24 cellular contexts compared by ENCODE assay signal in the genomic region with DNA sequence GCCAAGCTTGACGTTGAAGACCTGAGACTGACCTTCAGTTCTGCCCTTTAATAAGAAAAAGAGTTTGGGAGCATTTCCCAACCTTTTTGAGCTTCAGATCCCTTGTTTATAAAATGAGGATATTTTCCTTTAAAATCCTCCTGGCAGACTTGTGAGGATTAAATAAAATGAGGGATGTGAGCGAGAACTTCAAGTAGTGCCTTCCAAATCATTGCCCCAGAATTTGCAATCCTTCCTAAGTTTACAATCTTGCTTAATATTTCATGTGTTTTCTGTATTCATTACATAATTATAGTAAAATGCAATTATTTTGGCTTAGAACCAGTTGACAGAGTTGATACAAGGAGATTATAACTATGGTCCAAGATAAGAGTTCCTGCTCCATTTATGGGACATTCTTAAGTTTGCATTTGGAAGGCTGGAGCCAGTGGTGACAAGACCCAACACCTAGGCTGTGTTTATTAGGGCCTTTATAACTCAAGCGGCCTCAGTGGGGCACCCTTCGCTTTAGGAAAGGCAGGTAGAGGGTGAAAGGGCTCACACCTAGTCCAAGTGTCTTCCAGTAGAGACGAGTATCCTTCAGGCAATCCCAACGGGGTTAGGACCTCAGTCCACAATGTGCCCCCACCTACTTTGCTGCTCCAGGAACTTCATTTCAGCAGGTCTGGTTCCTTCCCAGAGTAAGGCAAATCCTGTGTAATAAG.
DNase-seq lines count a peak whose midpoint lies in the region; ATAC-seq and TF ChIP-seq lines count a peak whose summit lies in the region.
"Had no signal": no experiment of that assay in that cellular context is flagged by ENCODE, and none has a peak within 500 bp of the region (broad histone marks: within the 10 kb centered on the region; RNA-seq: fewer than 3 reads in every experiment).

No MANE protein-coding gene starts in this region.

- CTCF ChIA-PET in Panc1 (lab: Charles Lee): no interaction called here
- CTCF ChIA-PET in CD8-positive, alpha-beta memory T cell (lab: Charles Lee): no interaction called here

- H3K9me3 Mint-ChIP-seq in GM23338: no peaks in the 10 kb centered on the region
- peaks cover 1 to 7% (median 2%) of the 10 kb centered on the region in 5 donors for H3K9me3 Mint-ChIP-seq in CD8-positive, alpha-beta memory T cell
- H3K9me3 Mint-ChIP-seq: activated CD8-positive, alpha-beta T cell treated with anti-CD3 and anti-CD28 coated beads for 36 hours; memory B cell; stimulated activated memory B cell treated with anti-CD40 and anti-IgM and Interleukin-4, amounts not matched to agents 10 μg/mL and 1 μg/mL and 100 μg/mL, for 72 hours had no signal

- no TSS peak for BruUV-seq in Panc1 (replicated peaks; lab: Mats Ljungman, UMichigan)

- H2AFZ ChIP-seq in GM23338: no peak overlapping the region

- H3K27ac ChIP-seq in GM23338 (ENCODE audit: low read depth) (no peak overlapping the region), Panc1 (ENCODE audit: low read length) (no peak overlapping the region), upper lobe of left lung (no peak overlapping the region)
- H3K27ac ChIP-seq in CD8-positive, alpha-beta memory T cell (ENCODE audit: low read depth, low read length): no peak overlapping the region
- H3K27ac ChIP-seq: heart right ventricle, pancreas, sigmoid colon, SK-N-MC, thyroid gland had no signal

- H3K36me3 Mint-ChIP-seq in GM23338 (ENCODE audit: low read depth): no peaks in the 10 kb centered on the region
- H3K36me3 Mint-ChIP-seq in CD8-positive, alpha-beta memory T cell: no peaks in the 10 kb centered on the region
- H3K36me3 Mint-ChIP-seq: CD8-positive, alpha-beta T cell; memory B cell; naive thymus-derived CD4-positive, alpha-beta T cell; stimulated activated memory B cell treated with anti-CD40 and anti-IgM and Interleukin-4, amounts not matched to agents 10 μg/mL and 1 μg/mL and 100 μg/mL, for 72 hours had no signal

- H4K20me1 ChIP-seq in GM23338 (replicated peaks; ENCODE audit: insufficient read depth): no peaks in the 10 kb centered on the region

- H3K36me3 ChIP-seq in GM23338 (ENCODE audit: insufficient read depth): no peaks in the 10 kb centered on the region
- H3K36me3 ChIP-seq in Panc1 (ENCODE audit: control insufficient read depth, insufficient read depth, low read length): no peaks in the 10 kb centered on the region
- no peaks in the 10 kb centered on the region for H3K36me3 ChIP-seq in upper lobe of left lung
- H3K36me3 ChIP-seq in CD8-positive, alpha-beta memory T cell (ENCODE audit: insufficient read depth, low read length): no peaks in the 10 kb centered on the region
- H3K36me3 ChIP-seq: heart right ventricle, pancreas, sigmoid colon, thyroid gland had no signal

- no peaks in the 10 kb centered on the region for H3K79me2 ChIP-seq in GM23338 (replicated peaks; ENCODE audit: insufficient read depth)

- ATAC-seq in GM23338: peak; percentile 98
- ATAC-seq in Panc1: no peak; the same call in 1 of the 2 replicates
- ATAC-seq in upper lobe of left lung (ENCODE audit: low FRiP score in 2 of 2): no peak
- ATAC-seq: activated CD8-positive, alpha-beta T cell treated with anti-CD3 and anti-CD28 coated beads for 36 hours; CD8-positive, alpha-beta T cell; heart right ventricle; naive thymus-derived CD4-positive, alpha-beta T cell; stimulated activated memory B cell treated with anti-CD40 and anti-IgM and Interleukin-4, amounts not matched to agents 10 μg/mL and 1 μg/mL and 100 μg/mL, for 72 hours had no signal

- H3K4me3 ChIP-seq in GM23338 (no peak overlapping the region), Panc1 (ENCODE audit: low read depth in 2 of 2, low read length in 2 of 2) (no peak overlapping the region), upper lobe of left lung (no peak overlapping the region)
- no peak overlapping the region for H3K4me3 ChIP-seq in CD8-positive, alpha-beta memory T cell (ENCODE audit: low read length)
- H3K4me3 ChIP-seq: heart right ventricle, pancreas, sigmoid colon, SK-N-MC, thyroid gland had no signal

- H3K27ac Mint-ChIP-seq in GM23338: no peak overlapping the region
- no peak overlapping the region for H3K27ac Mint-ChIP-seq in CD8-positive, alpha-beta memory T cell
- H3K27ac Mint-ChIP-seq: activated CD8-positive, alpha-beta T cell treated with anti-CD3 and anti-CD28 coated beads for 36 hours; activated naive CD4-positive, alpha-beta T cell treated with anti-CD3 and anti-CD28 coated beads for 36 hours; activated T-cell treated with anti-CD3 and anti-CD28 coated beads, Interleukin-2, amount 50 U/mL, for 24 hours; CD8-positive, alpha-beta T cell; memory B cell; naive thymus-derived CD4-positive, alpha-beta T cell; stimulated activated memory B cell treated with anti-CD40 and anti-IgM and Interleukin-4, amounts not matched to agents 10 μg/mL and 1 μg/mL and 100 μg/mL, for 72 hours had no signal

- peak; percentile 8 for DNase-seq in COLO668 (lab: John Stamatoyannopoulos, UW; ENCODE audit: unreplicated experiment)
- DNase-seq in GM23338 (ENCODE audit: low spot score): peak; percentile 71
- DNase-seq in Panc1 (ENCODE audit: low read depth, low spot score): no peak
- peak; percentile 54 for DNase-seq in iPS-NIHi11 (ENCODE audit: low spot score)
- no peak for DNase-seq in upper lobe of left lung
- DNase-seq in CD8-positive, alpha-beta memory T cell: no peak
- DNase-seq in NOMO-1 treated with DMSO at 0.1 percent for 48 hours (lab: John Stamatoyannopoulos, UW; ENCODE audit: unreplicated experiment): no peak
- no peak for DNase-seq in cerebellum (ENCODE audit: low spot score)
- DNase-seq: activated CD8-positive, alpha-beta T cell treated with anti-CD3 and anti-CD28 coated beads for 36 hours; activated naive CD4-positive, alpha-beta T cell treated with anti-CD3 and anti-CD28 coated beads for 36 hours; activated T-cell treated with anti-CD3 and anti-CD28 coated beads, Interleukin-2, amount 50 U/mL, for 24 hours; aorta; CD8-positive, alpha-beta T cell; cerebellar nuclear complex; heart right ventricle; naive thymus-derived CD4-positive, alpha-beta T cell; NCI-H2081; NCI-H510A; pancreas; sigmoid colon had no signal

- H3K4me3 Mint-ChIP-seq in GM23338: no peak overlapping the region
- H3K4me3 Mint-ChIP-seq in CD8-positive, alpha-beta memory T cell: no peak overlapping the region
- H3K4me3 Mint-ChIP-seq: activated CD8-positive, alpha-beta T cell treated with anti-CD3 and anti-CD28 coated beads for 36 hours; activated naive CD4-positive, alpha-beta T cell treated with anti-CD3 and anti-CD28 coated beads for 36 hours; activated T-cell treated with anti-CD3 and anti-CD28 coated beads, Interleukin-2, amount 50 U/mL, for 24 hours; CD8-positive, alpha-beta T cell; memory B cell; naive thymus-derived CD4-positive, alpha-beta T cell; stimulated activated memory B cell treated with anti-CD40 and anti-IgM and Interleukin-4, amounts not matched to agents 10 μg/mL and 1 μg/mL and 100 μg/mL, for 72 hours had no signal

- peak; percentile 52 to 78 for TF ChIP-seq CTCF in GM23338 (conservative IDR thresholded peaks at IDR 0.05; ENCODE audit: low read depth in 2 of 2)
- TF ChIP-seq CTCF in Panc1 (IDR thresholded peaks at IDR 0.05): peak; percentile 29; the same call in 1 of the 2 replicates
- no peak for TF ChIP-seq CTCF in upper lobe of left lung (IDR thresholded peaks at IDR 0.05)

- POLR2A ChIA-PET in Panc1 (lab: Charles Lee): no interaction called here
- POLR2A ChIA-PET in CD8-positive, alpha-beta memory T cell (lab: Charles Lee): no interaction called here

- 57 to 61% methylated on average over 6 of the region's 6 CpGs for WGBS in upper lobe of left lung, 2 donors

- H3K27me3 ChIP-seq in GM23338 (ENCODE audit: insufficient read depth): no peaks in the 10 kb centered on the region
- H3K27me3 ChIP-seq in Panc1 (ENCODE audit: control insufficient read depth, insufficient read depth, low read length): no peaks in the 10 kb centered on the region; the same call in none of the 2 replicates
- H3K27me3 ChIP-seq in upper lobe of left lung: no peaks in the 10 kb centered on the region
- no peaks in the 10 kb centered on the region for H3K27me3 ChIP-seq in CD8-positive, alpha-beta memory T cell (ENCODE audit: insufficient read depth, low read length, poor library complexity, severe bottlenecking)
- H3K27me3 ChIP-seq: pancreas, sigmoid colon, thyroid gland had no signal

- H3K4me1 Mint-ChIP-seq in GM23338: no peaks in the 10 kb centered on the region
- H3K4me1 Mint-ChIP-seq in CD8-positive, alpha-beta memory T cell: no peaks in the 10 kb centered on the region
- H3K4me1 Mint-ChIP-seq: memory B cell; naive thymus-derived CD4-positive, alpha-beta T cell; stimulated activated memory B cell treated with anti-CD40 and anti-IgM and Interleukin-4, amounts not matched to agents 10 μg/mL and 1 μg/mL and 100 μg/mL, for 72 hours had no signal

- H3K27me3 Mint-ChIP-seq in GM23338 (ENCODE audit: insufficient read depth, low read depth, poor library complexity): no peaks in the 10 kb centered on the region
- H3K27me3 Mint-ChIP-seq in CD8-positive, alpha-beta memory T cell: peaks cover 0 to 5% of the 10 kb centered on the region in 2 donors
- H3K27me3 Mint-ChIP-seq: activated T-cell treated with anti-CD3 and anti-CD28 coated beads, Interleukin-2, amount 50 U/mL, for 24 hours; memory B cell; stimulated activated memory B cell treated with anti-CD40 and anti-IgM and Interleukin-4, amounts not matched to agents 10 μg/mL and 1 μg/mL and 100 μg/mL, for 72 hours had no signal

- intact Hi-C loops in Panc1 (cut with micrococcal nuclease; ENCODE audit: unreplicated experiment): no loop called here

- TF ChIP-seq POLR2A in upper lobe of left lung (IDR thresholded peaks at IDR 0.05): no peak

- no peak overlapping the region for H3K4me2 ChIP-seq in GM23338

- H3K9me3 ChIP-seq in Panc1 (ENCODE audit: control insufficient read depth, insufficient read depth, low read depth, low read length): no peaks in the 10 kb centered on the region
- no peaks in the 10 kb centered on the region for H3K9me3 ChIP-seq in upper lobe of left lung
- no peaks in the 10 kb centered on the region for H3K9me3 ChIP-seq in CD8-positive, alpha-beta memory T cell (ENCODE audit: low read length)
- H3K9me3 ChIP-seq: pancreas, thyroid gland had no signal

- TF ChIP-seq EP300 in upper lobe of left lung (IDR thresholded peaks at IDR 0.05): no peak

- in situ Hi-C loops in Panc1 (cut with HindIII; ENCODE audit: low pct_unique_long_range_greater_than_20kb, low sequenced_read_pairs): no loop called here

- H3K9me2 ChIP-seq in GM23338 (ENCODE audit: insufficient read depth): no peaks in the 10 kb centered on the region

- H3K4me1 ChIP-seq in GM23338 (ENCODE audit: insufficient read depth) (no peaks in the 10 kb centered on the region), Panc1 (ENCODE audit: control insufficient read depth, insufficient read depth, low read length) (no peaks in the 10 kb centered on the region), upper lobe of left lung (peaks cover 0 to 11% (median 0%) of the 10 kb centered on the region in 4 donors)
- no peaks in the 10 kb centered on the region for H3K4me1 ChIP-seq in CD8-positive, alpha-beta memory T cell (ENCODE audit: insufficient read depth, low read length)
- H3K4me1 ChIP-seq: heart right ventricle, pancreas, thyroid gland had no signal

- H3F3A ChIP-seq in GM23338 (replicated peaks; ENCODE audit: low read depth): no peaks in the 10 kb centered on the region

TF ChIP-seq in GM23338, 12 proteins besides CTCF, POLR2A, EP300 and RAD21 (continues in another document):
- TF ChIP-seq ZNF114 (CRISPR knock-in tag; IDR thresholded peaks at IDR 0.05) (no peak), STAT1 (IDR thresholded peaks at IDR 0.05; ENCODE audit: unreplicated experiment) (no peak), JUNB (IDR thresholded peaks at IDR 0.05; ENCODE audit: unreplicated experiment) (no peak)

Comparison
In these comparisons a context has a peak if more than half of its experiments do, and no peak if none do; other contexts are left out.
1. DNase-seq: peak in COLO668 (single experiment), GM23338 (single experiment) and iPS-NIHi11 (single experiment); none in Panc1 (single experiment), upper lobe of left lung (0 of 2), CD8-positive, alpha-beta memory T cell (0 of 5), NOMO-1 treated with DMSO at 0.1 percent for 48 hours (single experiment) and cerebellum (single experiment).
2. CTCF ChIP-seq: peak in GM23338 (2 of 2) and Panc1 (single experiment); none in upper lobe of left lung (0 of 6).